In genomic region chr14:76876076-76876475, GRCh38 we compare ENCODE assay signal across 9 cellular contexts. TPM values are rescaled to one million over a fixed set of nuclear protein-coding genes. Genes with fewer than 3 reads are reported as not detected.
DNase-seq lines count a peak whose midpoint lies in the region; FAIRE-seq and TF ChIP-seq lines count a peak whose summit lies in the region.
"Had no signal": no experiment of that assay in that cellular context is flagged by ENCODE, and none has a peak within 500 bp of the region (broad histone marks: within the 10 kb centered on the region; RNA-seq: fewer than 3 reads in every experiment).

No MANE protein-coding gene starts in this region.

- no peaks in the 10 kb centered on the region for H3K36me3 ChIP-seq in bronchial epithelial cell (ENCODE audit: control insufficient read depth, insufficient read depth, low read length)

- H3K4me3 ChIP-seq in bronchial epithelial cell (ENCODE audit: low read depth, low read length) = no peak overlapping the region

- DNase-seq in A172 (ENCODE audit: low spot score) (peak; percentile 60), GM13976 (ENCODE audit: low spot score) (peak; percentile 80), NCI-H2171 (lab: John Stamatoyannopoulos, UW) (peak; percentile 92), UCSD-AML1 (lab: John Stamatoyannopoulos, UW; ENCODE audit: unreplicated experiment) (peak; percentile 49), bronchial epithelial cell (ENCODE audit: low read depth) (peak; percentile 59), mesenteric fat pad (ENCODE audit: low spot score) (no peak)
- peak; percentile 5 to 24 for DNase-seq in stimulated activated CD4-positive, alpha-beta T cell treated with anti-CD3 and anti-CD28 coated beads, Interleukin-15, amount 100 ng/mL, for 1 hour (ENCODE audit: low read depth in 1 of 2, low spot score in 1 of 2)

- FAIRE-seq in bronchial epithelial cell (lab: Jason Lieb, UNC) = no peak
- FAIRE-seq in islet of Langerhans (lab: Jason Lieb, UNC) = peak; percentile 79

- in situ Hi-C loops in GM13976 (cut with MboI; ENCODE audit: low sequenced_read_pairs, unreplicated experiment) = no loop called here

- no peaks in the 10 kb centered on the region for H3K27me3 ChIP-seq in bronchial epithelial cell (ENCODE audit: control insufficient read depth, insufficient read depth, low read length)

- peak; percentile 75 for TF ChIP-seq CTCF in GM13976 (IDR thresholded peaks at IDR 0.05; ENCODE audit: borderline replicate concordance, control extremely low read depth, extremely low read depth, insufficient read depth, missing control alignments)
- TF ChIP-seq CTCF in bronchial epithelial cell (IDR thresholded peaks at IDR 0.05; ENCODE audit: insufficient read depth, low read length, severe bottlenecking) = peak; percentile 96

RNA-seq across cellular contexts. Expression of gene LRRC74A, which starts 49.9 kb away (rescaled TPM):
- total RNA-seq in A172 (2014; rRNA removed; shearing (Covaris generic)) = not detected in 2 replicates
- total RNA-seq in bronchial epithelial cell = not detected in 2 replicates
- not detected for total RNA-seq in mesenteric fat pad
- total RNA-seq: mononuclear cell had no signal
